9 cellular contexts compared by ENCODE assay signal in the genomic region with DNA sequence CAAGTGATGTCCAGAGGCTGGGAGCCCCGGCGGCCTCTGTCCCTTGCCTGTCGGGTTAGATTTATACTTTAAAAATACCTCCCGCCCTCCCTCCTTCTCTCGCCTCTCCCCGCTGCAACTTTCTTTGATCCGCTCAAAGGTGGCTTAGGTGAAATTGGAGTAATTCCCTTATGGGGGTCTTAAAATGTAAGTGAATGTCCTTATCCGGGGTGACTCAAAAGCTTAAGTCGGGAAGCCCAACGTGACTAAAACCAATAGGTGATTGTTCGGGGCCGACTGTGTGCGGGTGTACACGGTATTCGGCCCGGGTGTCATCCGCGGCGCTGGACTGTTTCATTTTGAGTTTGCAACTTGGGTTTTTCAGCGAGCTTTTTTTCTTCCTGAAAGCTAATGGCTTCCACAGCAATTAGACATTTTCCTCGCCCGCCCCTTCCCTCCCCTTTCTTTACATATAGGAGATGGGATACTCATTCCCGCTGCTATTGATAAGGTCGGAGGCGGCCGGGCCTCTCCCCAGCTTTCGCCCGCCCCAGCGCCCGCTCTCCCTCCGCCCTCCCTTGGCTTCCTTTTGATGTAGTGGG. TPM values are rescaled to one million over a fixed set of nuclear protein-coding genes. Genes with fewer than 3 reads are reported as not detected.
A peak's percentile ranks its signal among the peaks of the same experiment; 100 is the strongest.
DNase-seq lines count a peak whose midpoint lies in the region; ATAC-seq and TF ChIP-seq lines count a peak whose summit lies in the region.
"Had no signal": no experiment of that assay in that cellular context is flagged by ENCODE, and none has a peak within 500 bp of the region (broad histone marks: within the 10 kb centered on the region; RNA-seq: fewer than 3 reads in every experiment).

No MANE protein-coding gene starts in this region.

- peaks cover 15 to 39% (median 27%) of the 10 kb centered on the region in 4 donors for H3K4me1 Mint-ChIP-seq in naive thymus-derived CD8-positive, alpha-beta T cell

- peaks cover 93% of the 10 kb centered on the region for H3K27me3 ChIP-seq in DOHH2 (ENCODE audit: control insufficient read depth, low read length)

- H3K9me3 Mint-ChIP-seq in naive thymus-derived CD8-positive, alpha-beta T cell = no peaks in the 10 kb centered on the region

- H3K79me2 ChIP-seq in DOHH2 (ENCODE audit: control insufficient read depth, low read length) = no peaks in the 10 kb centered on the region

- H4K20me1 ChIP-seq in DOHH2 (ENCODE audit: control insufficient read depth, insufficient read depth, low read depth, low read length) = no peaks in the 10 kb centered on the region; the same call in 1 of the 2 replicates

- H3K4me2 ChIP-seq in DOHH2 (ENCODE audit: low read length) = peak overlapping the region; percentile 74

- no peaks in the 10 kb centered on the region for H3K9me2 ChIP-seq in DOHH2 (replicated peaks; ENCODE audit: control insufficient read depth, low read length)

- no peaks in the 10 kb centered on the region for H3K36me3 ChIP-seq in DOHH2 (ENCODE audit: control insufficient read depth, low read length)

- H3K27ac Mint-ChIP-seq in naive thymus-derived CD8-positive, alpha-beta T cell = peak overlapping the region; percentile 93 to 99 (median 98)

- H3K4me1 ChIP-seq in DOHH2 (ENCODE audit: control insufficient read depth, low read length) = peaks cover 41% of the 10 kb centered on the region

- peaks cover 0 to 5% (median 0%) of the 10 kb centered on the region in 5 donors for H3K27me3 Mint-ChIP-seq in naive thymus-derived CD8-positive, alpha-beta T cell

- peak overlapping the region; percentile 95 to 99 (median 96) for H3K4me3 Mint-ChIP-seq in naive thymus-derived CD8-positive, alpha-beta T cell

- H3K9me3 ChIP-seq in DOHH2 (ENCODE audit: control insufficient read depth, insufficient read depth, low read length) = no peaks in the 10 kb centered on the region

- ATAC-seq in GM21526 (IDR thresholded peaks at IDR 0.05; ENCODE audit: low FRiP score, unreplicated experiment) (peak; percentile 8), GM21737 (IDR thresholded peaks at IDR 0.05; ENCODE audit: unreplicated experiment) (no peak)
- ATAC-seq in naive thymus-derived CD8-positive, alpha-beta T cell = peak; percentile 9 to 13

- no peak overlapping the region for H3K27ac ChIP-seq in DOHH2 (ENCODE audit: low read depth, low read length)

- peaks cover 0 to 8% (median 2%) of the 10 kb centered on the region in 3 donors for H3K36me3 Mint-ChIP-seq in naive thymus-derived CD8-positive, alpha-beta T cell

- H3K4me3 ChIP-seq in DOHH2 (ENCODE audit: low read length) = peak overlapping the region; percentile 57

- peak; percentile 89 for DNase-seq in NCI-H82 (lab: John Stamatoyannopoulos, UW)
- peak; percentile 42 for DNase-seq in cerebellar cortex (ENCODE audit: low spot score)
- peak in 1 of 10 donors; percentile 84 for DNase-seq in naive thymus-derived CD8-positive, alpha-beta T cell
- no peak for DNase-seq in NCI-H446 treated with DMSO at 0.1 percent for 48 hours (lab: John Stamatoyannopoulos, UW)
- no peak for DNase-seq in COLO668 (lab: John Stamatoyannopoulos, UW; ENCODE audit: unreplicated experiment)

- POLR2A ChIA-PET in naive thymus-derived CD8-positive, alpha-beta T cell (lab: Charles Lee) = interaction anchor here (0.6 to 7.8 kb wide), 32 partner anchors 9 to 425 kb away, joined by 3 to 53 read pairs (median 4); partner anchors contain the start of genes PARP11 and TIGAR

- TF ChIP-seq CTCF in DOHH2 (IDR thresholded peaks at IDR 0.05; ENCODE audit: low read depth, low read length, poor library complexity, severe bottlenecking) = no peak

- peaks cover 7% of the 10 kb centered on the region; the same call in 1 of the 2 replicates for H3F3A ChIP-seq in DOHH2 (ENCODE audit: control insufficient read depth, insufficient read depth)

RNA-seq across cellular contexts. Expression of gene CCND2, which starts 2.0 kb away (rescaled TPM):
- total RNA-seq in naive thymus-derived CD8-positive, alpha-beta T cell = 10 to 100 TPM; 89.3 to 93.3 TPM
- polyA plus RNA-seq in naive thymus-derived CD8-positive, alpha-beta T cell = 10 to 100 TPM; 69.3 to 94.1 (median 84.9) TPM
- total RNA-seq: RPMI7951 had no signal

RNA-seq across cellular contexts. Expression of gene TIGAR, which starts 49.5 kb away (rescaled TPM):
- total RNA-seq in naive thymus-derived CD8-positive, alpha-beta T cell = 10 to 100 TPM; 10.6 to 14.0 TPM
- 1 to 10 TPM; 2.1 to 4.2 (median 2.5) TPM for polyA plus RNA-seq in naive thymus-derived CD8-positive, alpha-beta T cell

Comparison
In these comparisons a context has a peak if more than half of its experiments do, and no peak if none do; other contexts are left out.
1. DNase-seq: peak in NCI-H82 (single experiment) and cerebellar cortex (single experiment); none in NCI-H446 treated with DMSO at 0.1 percent for 48 hours (single experiment) and COLO668 (single experiment).